11 cellular contexts compared by ENCODE assay signal in the genomic region with DNA sequence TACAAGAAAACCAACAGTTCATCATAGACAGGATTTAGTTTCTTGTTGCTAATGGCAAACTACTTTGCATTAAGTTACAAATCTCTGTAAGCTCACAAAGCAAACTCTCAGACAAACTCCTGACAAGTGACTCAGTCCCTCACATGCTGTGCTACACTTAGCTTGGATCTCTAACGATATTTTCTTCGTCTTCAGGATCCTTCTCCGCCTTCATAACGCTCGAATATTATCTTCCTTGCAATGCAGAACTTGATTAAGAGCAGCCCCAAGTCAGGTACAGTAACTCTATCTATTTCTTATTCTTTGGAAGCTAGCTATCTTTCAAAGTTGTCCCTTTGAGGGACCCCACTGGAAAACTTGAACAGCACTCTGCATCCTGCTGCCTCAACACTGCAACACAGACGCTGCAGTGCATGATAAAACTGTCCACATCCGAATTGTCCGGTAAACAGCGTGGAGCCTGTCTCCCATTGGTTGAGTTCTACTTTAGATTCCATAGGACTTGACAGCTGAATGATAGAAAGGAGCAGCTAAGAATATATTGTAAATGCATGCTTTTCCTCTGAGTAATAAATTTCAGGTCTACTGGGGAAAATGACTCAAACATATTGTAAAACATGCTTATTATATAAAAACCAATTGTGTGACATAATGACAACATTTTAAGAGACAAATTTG.
DNase-seq lines count a peak whose midpoint lies in the region; ATAC-seq, FAIRE-seq and TF ChIP-seq lines count a peak whose summit lies in the region.
"Had no signal": no experiment of that assay in that cellular context is flagged by ENCODE, and none has a peak within 500 bp of the region (broad histone marks: within the 10 kb centered on the region; RNA-seq: fewer than 3 reads in every experiment).

No MANE protein-coding gene starts in this region.

- H3K9me3 Mint-ChIP-seq in neural crest cell: no peaks in the 10 kb centered on the region
- H3K9me3 Mint-ChIP-seq: GM23338 had no signal

- H3K36me3 ChIP-seq in PC-9 (ENCODE audit: low read depth): no peaks in the 10 kb centered on the region
- H3K36me3 ChIP-seq in esophagus (ENCODE audit: control insufficient read depth in 2 of 2, insufficient read depth in 2 of 2, low read length in 1 of 2): no peaks in the 10 kb centered on the region
- H3K36me3 ChIP-seq: BLaER1 had no signal

- ATAC-seq in A549: peak; percentile 73 to 91
- ATAC-seq in GM21515 (IDR thresholded peaks at IDR 0.05; ENCODE audit: unreplicated experiment): no peak
- ATAC-seq in GM18505 (IDR thresholded peaks at IDR 0.05; ENCODE audit: unreplicated experiment): no peak
- ATAC-seq: GM23338 had no signal

- H3K4me2 ChIP-seq in A549: peak overlapping the region; percentile 79
- no peak overlapping the region for H3K4me2 ChIP-seq in PC-9
- H3K4me2 ChIP-seq: BLaER1, GM23338 had no signal

- BruUV-seq in PC-9 (replicated peaks; lab: Mats Ljungman, UMichigan): TSS peak; percentile 27

- no peak for TF ChIP-seq EP300 in A549 (IDR thresholded peaks at IDR 0.05)

- H3K36me3 Mint-ChIP-seq in neural crest cell (ENCODE audit: low read depth): no peaks in the 10 kb centered on the region

- H3K4me3 ChIP-seq in A549 (no peak overlapping the region), PC-9 (no peak overlapping the region), esophagus (ENCODE audit: low read depth in 1 of 2, low read length in 2 of 2) (peak overlapping the region in 1 of 2 donors; percentile 33)
- H3K4me3 ChIP-seq: BLaER1, GM23338 had no signal

- H3K27ac ChIP-seq in A549 (peak overlapping the region; percentile 22 to 61; a peak in 5 of 6 replicates), PC-9 (no peak overlapping the region), esophagus (ENCODE audit: low read depth in 2 of 2, low read length in 1 of 2) (peak overlapping the region; percentile 42 to 61)
- H3K27ac ChIP-seq: BLaER1 had no signal

- H3K27me3 ChIP-seq in PC-9 (ENCODE audit: insufficient read depth, low read depth): no peaks in the 10 kb centered on the region
- H3K27me3 ChIP-seq in esophagus (ENCODE audit: control insufficient read depth in 1 of 2, insufficient read depth in 2 of 2, low read length in 2 of 2): no peaks in the 10 kb centered on the region
- H3K27me3 ChIP-seq: BLaER1 had no signal

- no peak for TF ChIP-seq RAD21 in A549 (conservative IDR thresholded peaks at IDR 0.05 in 1 of 2, IDR thresholded peaks at IDR 0.05 in 1 of 2)

- 0 out of 2 replicates have a peak, but pooled peaks cover 3% of the 10 kb centered on the region for H3K79me2 ChIP-seq in PC-9 (ENCODE audit: low read depth)

- TF ChIP-seq CTCF in A549 (IDR thresholded peaks at IDR 0.05): no peak
- no peak for TF ChIP-seq CTCF in PC-9 (conservative IDR thresholded peaks at IDR 0.05)
- no peak for TF ChIP-seq CTCF in neural crest cell (conservative IDR thresholded peaks at IDR 0.05)
- TF ChIP-seq CTCF in GM10266 (IDR thresholded peaks at IDR 0.05; ENCODE audit: control insufficient read depth, insufficient read depth, low read depth, missing control alignments): no peak

- intact Hi-C loops in PC-9 (cut with micrococcal nuclease; ENCODE audit: unreplicated experiment): loop anchor here (5.0 kb wide), 1 partner anchor 60 kb away; the partner anchor contains the start of gene UACA

- no peaks in the 10 kb centered on the region for H4K20me1 ChIP-seq in PC-9 (ENCODE audit: insufficient read depth)
- H4K20me1 ChIP-seq: BLaER1 had no signal

- H3K4me3 Mint-ChIP-seq in neural crest cell: peak overlapping the region; percentile 8
- H3K4me3 Mint-ChIP-seq: GM23338 had no signal

- no peaks in the 10 kb centered on the region for H3K27me3 Mint-ChIP-seq in neural crest cell (ENCODE audit: low read depth)

- peaks cover 62% of the 10 kb centered on the region for H3K4me1 ChIP-seq in A549
- 0 out of 2 replicates have a peak, but pooled peaks cover 13% of the 10 kb centered on the region for H3K4me1 ChIP-seq in PC-9 (replicated peaks; ENCODE audit: insufficient read depth)
- H3K4me1 ChIP-seq in esophagus (ENCODE audit: control insufficient read depth in 2 of 2, insufficient read depth in 2 of 2, low read length in 1 of 2): no peaks in the 10 kb centered on the region

- CTCF ChIA-PET in A549 (lab: Yijun Ruan, JAX): interaction anchor here (1.1 to 2.1 kb wide), 7 partner anchors 14 to 1239 kb away, joined by 3 to 17 read pairs (median 4); no protein-coding TSS in a partner anchor
- CTCF ChIA-PET in PC-9 (lab: Charles Lee): interaction anchor here (0.5 to 1.4 kb wide), 4 partner anchors 11 to 21 kb away, joined by 3 to 7 read pairs (median 4); no protein-coding TSS in a partner anchor

- FAIRE-seq in A549 (lab: Jason Lieb, UNC): peak; percentile 96

- no peaks in the 10 kb centered on the region for H3K9me2 ChIP-seq in PC-9 (ENCODE audit: insufficient read depth)

- 45% methylated on average over 9 of the region's 9 CpGs for WGBS in A549 (ENCODE audit: missing lambda C conversion rate)
- WGBS in esophagus, 2 donors: 55 to 57% methylated on average over 9 of the region's 9 CpGs

- peaks cover 32% of the 10 kb centered on the region for H3K4me1 Mint-ChIP-seq in neural crest cell

- DNase-seq in A549 (ENCODE audit: low read depth in 1 of 2, low spot score in 1 of 2) (peak; percentile 37 to 50), PC-9 (no peak), neural crest cell (ENCODE audit: low read depth, low spot score) (no peak), GM10266 (ENCODE audit: extremely low spot score) (no peak)
- no peak for DNase-seq in stimulated activated CD4-positive, alpha-beta T cell treated with anti-CD3 and anti-CD28 coated beads, Interleukin-2, amount 100 ng/mL, for 48 hours
- DNase-seq: NCI-H2081 treated with DMSO at 0.1 percent for 48 hours had no signal

- H2AFZ ChIP-seq in PC-9: no peak overlapping the region
- H2AFZ ChIP-seq: GM23338 had no signal

- TF ChIP-seq POLR2A in A549 (IDR thresholded peaks at IDR 0.05; ENCODE audit: low read length): no peak
- TF ChIP-seq POLR2A in GM18505 (IDR thresholded peaks at IDR 0.05; ENCODE audit: borderline replicate concordance, extremely low read depth, insufficient read depth, insufficient read length): no peak

- H3F3A ChIP-seq in PC-9 (ENCODE audit: insufficient read depth, low read depth): peaks cover 4% of the 10 kb centered on the region; the same call in 1 of the 2 replicates

- POLR2A ChIA-PET in A549 (lab: Yijun Ruan, JAX) (interaction anchor here (1.1 to 1.2 kb wide), 2 partner anchors 12 to 21 kb away, joined by 3 to 4 read pairs; no protein-coding TSS in a partner anchor), PC-9 (lab: Charles Lee; ENCODE audit: unreplicated experiment) (interaction anchor here (0.5 to 0.6 kb wide), 4 partner anchors 12 to 106 kb away, joined by 3 to 8 read pairs (median 3); no protein-coding TSS in a partner anchor)

- H3K27ac Mint-ChIP-seq in neural crest cell (ENCODE audit: unreplicated experiment): no peak overlapping the region

- H3K9me3 ChIP-seq in A549 (no peaks in the 10 kb centered on the region), PC-9 (ENCODE audit: insufficient read depth, low read depth) (no peaks in the 10 kb centered on the region), esophagus (ENCODE audit: control insufficient read depth in 2 of 2, insufficient read depth in 1 of 2, low read depth in 1 of 2, low read length in 1 of 2) (no peaks in the 10 kb centered on the region)

TF ChIP-seq in A549, 52 proteins besides CTCF, POLR2A, EP300 and RAD21:
- TF ChIP-seq HOXA7 (CRISPR knock-in tag; IDR thresholded peaks at IDR 0.05): no peak
- no peak for TF ChIP-seq FOSL2 (IDR thresholded peaks at IDR 0.05)
- TF ChIP-seq FOSL2 (CRISPR knock-in tag; IDR thresholded peaks at IDR 0.05): 0 out of 2 replicates have a peak, but pooled peaks have one; percentile 11

Comparison
In these comparisons a context has a peak if more than half of its experiments do, and no peak if none do; other contexts are left out.
1. ATAC-seq: peak in A549 (2 of 2); none in GM21515 (single experiment) and GM18505 (single experiment).
2. DNase-seq: peak in A549 (2 of 2); none in PC-9 (0 of 2), neural crest cell (single experiment), GM10266 (single experiment) and stimulated activated CD4-positive, alpha-beta T cell treated with anti-CD3 and anti-CD28 coated beads, Interleukin-2, amount 100 ng/mL, for 48 hours (0 of 2).